In the genomic region with DNA sequence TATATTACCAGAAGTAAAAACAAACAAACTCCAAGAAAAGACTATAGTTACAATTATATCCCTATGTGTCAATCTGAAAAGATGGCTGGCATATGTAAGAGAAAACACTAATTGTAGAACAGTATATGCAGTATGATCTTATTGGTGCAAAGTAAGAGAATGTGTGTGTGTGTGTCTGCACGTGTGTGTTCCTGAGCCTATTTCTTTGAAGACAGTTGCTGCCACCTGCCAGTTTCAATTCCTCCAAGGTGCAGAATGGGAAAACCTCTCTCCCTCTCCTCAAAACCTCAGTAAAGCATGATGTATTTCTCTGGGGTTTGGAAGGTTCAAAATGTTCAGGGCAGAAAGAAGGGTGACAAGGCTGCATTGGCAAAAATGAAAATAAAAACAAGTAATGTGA, we compare ENCODE assay signal across 24 cellular contexts. TPM values are rescaled to one million over a fixed set of nuclear protein-coding genes. Genes with fewer than 3 reads are reported as not detected.
"Had no signal": no experiment of that assay in that cellular context is flagged by ENCODE, and none has a peak within 500 bp of the region (broad histone marks: within the 10 kb centered on the region; RNA-seq: fewer than 3 reads in every experiment).

No MANE protein-coding gene starts in this region.

- DNase-seq: activated CD4-positive, alpha-beta memory T cell treated with anti-CD3 and anti-CD28 coated beads, Interleukin-2, amount 10 ng/mL, durations not matched to agents 7 days and 5 days; activated CD4-positive, alpha-beta T cell treated with anti-CD3 and anti-CD28 coated beads, Interleukin-2, amount 50 U/mL, for 1 hour; activated CD4-positive, CD25-positive, alpha-beta regulatory T cell; activated gamma-delta T cell; activated naive CD4-positive, alpha-beta T cell treated with anti-CD3 and anti-CD28 coated beads for 36 hours; activated T-cell treated with anti-CD3 and anti-CD28 coated beads for 4 hours; activated T-cell treated with anti-CD3 and anti-CD28 coated beads, Interleukin-2, amount 50 U/mL, for 48 hours; amygdala; NCI-H1092; NCI-H1417; NCI-H1930; NCI-H2171; NCI-H2227 treated with DMSO at 0.1 percent for 48 hours; NCI-H446 treated with DMSO at 0.1 percent for 48 hours; NCI-H524 treated with DMSO at 0.1 percent for 48 hours; NCI-H748 treated with DMSO at 0.1 percent for 48 hours; PC-3; SIG-M5; T-helper 1 cell had no signal

- H3K27ac ChIP-seq: VCaP had no signal

- ATAC-seq: activated T-helper 17 cell treated with anti-CD3 and anti-CD28 coated beads, Interleukin-2, amount 50 U/mL, for 72 hours; PC-3 had no signal

RNA-seq across cellular contexts. Expression of a gene that starts 8.8 kb away (rescaled TPM):
- total RNA-seq: activated CD4-positive, alpha-beta memory T cell treated with anti-CD3 and anti-CD28 coated beads, Interleukin-2, amount 10 ng/mL, durations not matched to agents 7 days and 5 days; activated CD8-positive, alpha-beta memory T cell treated with anti-CD3 and anti-CD28 coated beads for 36 hours; activated naive CD4-positive, alpha-beta T cell treated with anti-CD3 and anti-CD28 coated beads for 36 hours; astrocyte; PC-3; T-helper 2 cell treated with Interferon-gamma antibody and Interleukin-4, amounts not matched to agents 100 ng/mL and 5 ng/mL, for 36 hours had no signal

RNA-seq across cellular contexts. Expression of a gene that starts 41.7 kb away (rescaled TPM):
- total RNA-seq: activated CD4-positive, alpha-beta memory T cell treated with anti-CD3 and anti-CD28 coated beads, Interleukin-2, amount 10 ng/mL, durations not matched to agents 7 days and 5 days; activated CD8-positive, alpha-beta memory T cell treated with anti-CD3 and anti-CD28 coated beads for 36 hours; activated naive CD4-positive, alpha-beta T cell treated with anti-CD3 and anti-CD28 coated beads for 36 hours; activated T-helper 17 cell treated with anti-CD3 and anti-CD28 coated beads, Interleukin-2, amount 50 U/mL, for 72 hours; astrocyte; PC-3; T-helper 2 cell treated with Interferon-gamma antibody and Interleukin-4, amounts not matched to agents 100 ng/mL and 5 ng/mL, for 36 hours had no signal
